Comparison of ENCODE assay signal across 1 cellular context in the genomic region with DNA sequence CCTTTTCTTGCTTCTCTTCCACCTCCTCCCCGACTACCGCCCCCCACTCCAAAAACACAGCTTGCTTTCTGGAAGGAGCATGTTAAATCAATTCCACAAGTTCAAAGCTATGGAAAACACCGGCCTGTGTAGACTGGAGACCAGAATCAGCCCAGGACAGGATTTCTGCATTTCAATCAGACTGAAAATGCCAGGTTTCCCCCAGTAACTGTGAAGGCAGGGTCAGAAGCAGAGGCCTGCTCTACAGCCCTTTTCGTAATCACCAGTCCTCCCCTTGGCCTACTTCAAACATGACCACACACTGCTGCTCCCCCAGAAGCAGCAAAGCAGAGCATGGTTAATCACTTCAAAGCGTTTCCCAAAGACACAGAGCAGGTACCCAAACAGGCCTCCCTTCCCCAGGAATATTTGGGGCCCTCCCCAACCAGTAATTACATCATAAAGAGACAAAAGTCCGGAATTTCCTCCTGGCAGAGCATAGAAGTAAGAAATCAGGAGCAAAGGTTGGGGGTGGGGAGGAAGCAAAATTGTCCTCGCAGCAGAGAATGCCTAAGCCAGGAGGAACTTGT.
TF ChIP-seq lines count a peak whose summit lies in the region.

No MANE protein-coding gene starts in this region.

TF ChIP-seq in HepG2, 621 proteins besides CTCF, POLR2A, EP300 and RAD21 (continued from another document):
- TF ChIP-seq, protein P1, sequence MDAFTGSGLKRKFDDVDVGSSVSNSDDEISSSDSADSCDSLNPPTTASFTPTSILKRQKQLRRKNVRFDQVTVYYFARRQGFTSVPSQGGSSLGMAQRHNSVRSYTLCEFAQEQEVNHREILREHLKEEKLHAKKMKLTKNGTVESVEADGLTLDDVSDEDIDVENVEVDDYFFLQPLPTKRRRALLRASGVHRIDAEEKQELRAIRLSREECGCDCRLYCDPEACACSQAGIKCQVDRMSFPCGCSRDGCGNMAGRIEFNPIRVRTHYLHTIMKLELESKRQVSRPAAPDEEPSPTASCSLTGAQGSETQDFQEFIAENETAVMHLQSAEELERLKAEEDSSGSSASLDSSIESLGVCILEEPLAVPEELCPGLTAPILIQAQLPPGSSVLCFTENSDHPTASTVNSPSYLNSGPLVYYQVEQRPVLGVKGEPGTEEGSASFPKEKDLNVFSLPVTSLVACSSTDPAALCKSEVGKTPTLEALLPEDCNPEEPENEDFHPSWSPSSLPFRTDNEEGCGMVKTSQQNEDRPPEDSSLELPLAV (CRISPR knock-in tag; conservative IDR thresholded peaks at IDR 0.05; ENCODE audit: low read depth), result no peak
- TF ChIP-seq MIXL1 (CRISPR knock-in tag; IDR thresholded peaks at IDR 0.05) (peak; percentile 86), FOSL1 (CRISPR knock-in tag; IDR thresholded peaks at IDR 0.05; ENCODE audit: borderline replicate concordance) (no peak), PCBP1 (IDR thresholded peaks at IDR 0.05; ENCODE audit: borderline replicate concordance, low read depth, low read length) (no peak), RELA (CRISPR knock-in tag; IDR thresholded peaks at IDR 0.05) (no peak), NCOA5 (CRISPR knock-in tag; IDR thresholded peaks at IDR 0.05) (no peak), CREB1 (IDR thresholded peaks at IDR 0.05) (no peak), CREB1 (CRISPR knock-in tag; IDR thresholded peaks at IDR 0.05) (peak; percentile 81), AGO2 (optimal IDR thresholded peaks at IDR 0.05; ENCODE audit: low read depth, low read length) (no peak), ZSCAN25 (CRISPR knock-in tag; IDR thresholded peaks at IDR 0.05) (no peak), ISX (CRISPR knock-in tag; conservative IDR thresholded peaks at IDR 0.05) (no peak), TEAD2 (CRISPR knock-in tag; IDR thresholded peaks at IDR 0.05) (no peak), ZKSCAN8 (CRISPR knock-in tag; IDR thresholded peaks at IDR 0.05; ENCODE audit: borderline replicate concordance) (peak; percentile 74; the same call in 1 of the 2 replicates), MATR3 (CRISPR knock-in tag; IDR thresholded peaks at IDR 0.05) (no peak), NFYB (CRISPR knock-in tag; IDR thresholded peaks at IDR 0.05) (0 out of 2 replicates have a peak, but pooled peaks have one; percentile 16), MLLT10 (CRISPR knock-in tag; IDR thresholded peaks at IDR 0.05) (no peak), ARNTL (CRISPR knock-in tag; IDR thresholded peaks at IDR 0.05) (peak; percentile 76), ZNF383 (CRISPR knock-in tag; IDR thresholded peaks at IDR 0.05; ENCODE audit: borderline replicate concordance) (0 out of 2 replicates have a peak, but pooled peaks have one; percentile 78)
- TF ChIP-seq, protein P2, sequence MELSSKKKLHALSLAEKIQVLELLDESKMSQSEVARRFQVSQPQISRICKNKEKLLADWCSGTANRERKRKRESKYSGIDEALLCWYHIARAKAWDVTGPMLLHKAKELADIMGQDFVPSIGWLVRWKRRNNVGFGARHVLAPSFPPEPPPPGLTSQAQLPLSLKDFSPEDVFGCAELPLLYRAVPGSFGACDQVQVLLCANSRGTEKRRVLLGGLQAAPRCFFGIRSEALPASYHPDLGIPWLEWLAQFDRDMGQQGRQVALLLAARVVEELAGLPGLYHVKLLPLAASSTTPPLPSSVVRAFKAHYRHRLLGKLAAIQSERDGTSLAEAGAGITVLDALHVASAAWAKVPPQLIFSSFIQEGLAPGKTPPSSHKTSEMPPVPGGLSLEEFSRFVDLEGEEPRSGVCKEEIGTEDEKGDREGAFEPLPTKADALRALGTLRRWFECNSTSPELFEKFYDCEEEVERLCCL (CRISPR knock-in tag; IDR thresholded peaks at IDR 0.05; ENCODE audit: borderline replicate concordance), result no peak; the same call in 1 of the 2 replicates
- TF ChIP-seq, protein P3, sequence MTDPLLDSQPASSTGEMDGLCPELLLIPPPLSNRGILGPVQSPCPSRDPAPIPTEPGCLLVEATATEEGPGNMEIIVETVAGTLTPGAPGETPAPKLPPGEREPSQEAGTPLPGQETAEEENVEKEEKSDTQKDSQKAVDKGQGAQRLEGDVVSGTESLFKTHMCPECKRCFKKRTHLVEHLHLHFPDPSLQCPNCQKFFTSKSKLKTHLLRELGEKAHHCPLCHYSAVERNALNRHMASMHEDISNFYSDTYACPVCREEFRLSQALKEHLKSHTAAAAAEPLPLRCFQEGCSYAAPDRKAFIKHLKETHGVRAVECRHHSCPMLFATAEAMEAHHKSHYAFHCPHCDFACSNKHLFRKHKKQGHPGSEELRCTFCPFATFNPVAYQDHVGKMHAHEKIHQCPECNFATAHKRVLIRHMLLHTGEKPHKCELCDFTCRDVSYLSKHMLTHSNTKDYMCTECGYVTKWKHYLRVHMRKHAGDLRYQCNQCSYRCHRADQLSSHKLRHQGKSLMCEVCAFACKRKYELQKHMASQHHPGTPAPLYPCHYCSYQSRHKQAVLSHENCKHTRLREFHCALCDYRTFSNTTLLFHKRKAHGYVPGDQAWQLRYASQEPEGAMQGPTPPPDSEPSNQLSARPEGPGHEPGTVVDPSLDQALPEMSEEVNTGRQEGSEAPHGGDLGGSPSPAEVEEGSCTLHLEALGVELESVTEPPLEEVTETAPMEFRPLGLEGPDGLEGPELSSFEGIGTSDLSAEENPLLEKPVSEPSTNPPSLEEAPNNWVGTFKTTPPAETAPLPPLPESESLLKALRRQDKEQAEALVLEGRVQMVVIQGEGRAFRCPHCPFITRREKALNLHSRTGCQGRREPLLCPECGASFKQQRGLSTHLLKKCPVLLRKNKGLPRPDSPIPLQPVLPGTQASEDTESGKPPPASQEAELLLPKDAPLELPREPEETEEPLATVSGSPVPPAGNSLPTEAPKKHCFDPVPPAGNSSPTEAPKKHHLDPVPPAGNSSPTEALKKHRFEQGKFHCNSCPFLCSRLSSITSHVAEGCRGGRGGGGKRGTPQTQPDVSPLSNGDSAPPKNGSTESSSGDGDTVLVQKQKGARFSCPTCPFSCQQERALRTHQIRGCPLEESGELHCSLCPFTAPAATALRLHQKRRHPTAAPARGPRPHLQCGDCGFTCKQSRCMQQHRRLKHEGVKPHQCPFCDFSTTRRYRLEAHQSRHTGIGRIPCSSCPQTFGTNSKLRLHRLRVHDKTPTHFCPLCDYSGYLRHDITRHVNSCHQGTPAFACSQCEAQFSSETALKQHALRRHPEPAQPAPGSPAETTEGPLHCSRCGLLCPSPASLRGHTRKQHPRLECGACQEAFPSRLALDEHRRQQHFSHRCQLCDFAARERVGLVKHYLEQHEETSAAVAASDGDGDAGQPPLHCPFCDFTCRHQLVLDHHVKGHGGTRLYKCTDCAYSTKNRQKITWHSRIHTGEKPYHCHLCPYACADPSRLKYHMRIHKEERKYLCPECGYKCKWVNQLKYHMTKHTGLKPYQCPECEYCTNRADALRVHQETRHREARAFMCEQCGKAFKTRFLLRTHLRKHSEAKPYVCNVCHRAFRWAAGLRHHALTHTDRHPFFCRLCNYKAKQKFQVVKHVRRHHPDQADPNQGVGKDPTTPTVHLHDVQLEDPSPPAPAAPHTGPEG (CRISPR knock-in tag; IDR thresholded peaks at IDR 0.05), result no peak
- TF ChIP-seq, protein P4, sequence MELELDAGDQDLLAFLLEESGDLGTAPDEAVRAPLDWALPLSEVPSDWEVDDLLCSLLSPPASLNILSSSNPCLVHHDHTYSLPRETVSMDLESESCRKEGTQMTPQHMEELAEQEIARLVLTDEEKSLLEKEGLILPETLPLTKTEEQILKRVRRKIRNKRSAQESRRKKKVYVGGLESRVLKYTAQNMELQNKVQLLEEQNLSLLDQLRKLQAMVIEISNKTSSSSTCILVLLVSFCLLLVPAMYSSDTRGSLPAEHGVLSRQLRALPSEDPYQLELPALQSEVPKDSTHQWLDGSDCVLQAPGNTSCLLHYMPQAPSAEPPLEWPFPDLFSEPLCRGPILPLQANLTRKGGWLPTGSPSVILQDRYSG (CRISPR knock-in tag; IDR thresholded peaks at IDR 0.05), result 0 out of 2 replicates have a peak, but pooled peaks have one; percentile 19
- TF ChIP-seq, protein P5, sequence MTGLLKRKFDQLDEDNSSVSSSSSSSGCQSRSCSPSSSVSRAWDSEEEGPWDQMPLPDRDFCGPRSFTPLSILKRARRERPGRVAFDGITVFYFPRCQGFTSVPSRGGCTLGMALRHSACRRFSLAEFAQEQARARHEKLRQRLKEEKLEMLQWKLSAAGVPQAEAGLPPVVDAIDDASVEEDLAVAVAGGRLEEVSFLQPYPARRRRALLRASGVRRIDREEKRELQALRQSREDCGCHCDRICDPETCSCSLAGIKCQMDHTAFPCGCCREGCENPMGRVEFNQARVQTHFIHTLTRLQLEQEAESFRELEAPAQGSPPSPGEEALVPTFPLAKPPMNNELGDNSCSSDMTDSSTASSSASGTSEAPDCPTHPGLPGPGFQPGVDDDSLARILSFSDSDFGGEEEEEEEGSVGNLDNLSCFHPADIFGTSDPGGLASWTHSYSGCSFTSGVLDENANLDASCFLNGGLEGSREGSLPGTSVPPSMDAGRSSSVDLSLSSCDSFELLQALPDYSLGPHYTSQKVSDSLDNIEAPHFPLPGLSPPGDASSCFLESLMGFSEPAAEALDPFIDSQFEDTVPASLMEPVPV (CRISPR knock-in tag; IDR thresholded peaks at IDR 0.05), result no peak; the same call in 1 of the 2 replicates
- TF ChIP-seq, protein P6, sequence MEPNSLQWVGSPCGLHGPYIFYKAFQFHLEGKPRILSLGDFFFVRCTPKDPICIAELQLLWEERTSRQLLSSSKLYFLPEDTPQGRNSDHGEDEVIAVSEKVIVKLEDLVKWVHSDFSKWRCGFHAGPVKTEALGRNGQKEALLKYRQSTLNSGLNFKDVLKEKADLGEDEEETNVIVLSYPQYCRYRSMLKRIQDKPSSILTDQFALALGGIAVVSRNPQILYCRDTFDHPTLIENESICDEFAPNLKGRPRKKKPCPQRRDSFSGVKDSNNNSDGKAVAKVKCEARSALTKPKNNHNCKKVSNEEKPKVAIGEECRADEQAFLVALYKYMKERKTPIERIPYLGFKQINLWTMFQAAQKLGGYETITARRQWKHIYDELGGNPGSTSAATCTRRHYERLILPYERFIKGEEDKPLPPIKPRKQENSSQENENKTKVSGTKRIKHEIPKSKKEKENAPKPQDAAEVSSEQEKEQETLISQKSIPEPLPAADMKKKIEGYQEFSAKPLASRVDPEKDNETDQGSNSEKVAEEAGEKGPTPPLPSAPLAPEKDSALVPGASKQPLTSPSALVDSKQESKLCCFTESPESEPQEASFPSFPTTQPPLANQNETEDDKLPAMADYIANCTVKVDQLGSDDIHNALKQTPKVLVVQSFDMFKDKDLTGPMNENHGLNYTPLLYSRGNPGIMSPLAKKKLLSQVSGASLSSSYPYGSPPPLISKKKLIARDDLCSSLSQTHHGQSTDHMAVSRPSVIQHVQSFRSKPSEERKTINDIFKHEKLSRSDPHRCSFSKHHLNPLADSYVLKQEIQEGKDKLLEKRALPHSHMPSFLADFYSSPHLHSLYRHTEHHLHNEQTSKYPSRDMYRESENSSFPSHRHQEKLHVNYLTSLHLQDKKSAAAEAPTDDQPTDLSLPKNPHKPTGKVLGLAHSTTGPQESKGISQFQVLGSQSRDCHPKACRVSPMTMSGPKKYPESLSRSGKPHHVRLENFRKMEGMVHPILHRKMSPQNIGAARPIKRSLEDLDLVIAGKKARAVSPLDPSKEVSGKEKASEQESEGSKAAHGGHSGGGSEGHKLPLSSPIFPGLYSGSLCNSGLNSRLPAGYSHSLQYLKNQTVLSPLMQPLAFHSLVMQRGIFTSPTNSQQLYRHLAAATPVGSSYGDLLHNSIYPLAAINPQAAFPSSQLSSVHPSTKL (CRISPR knock-in tag; IDR thresholded peaks at IDR 0.05), result peak; percentile 98
- TF ChIP-seq, protein P7, sequence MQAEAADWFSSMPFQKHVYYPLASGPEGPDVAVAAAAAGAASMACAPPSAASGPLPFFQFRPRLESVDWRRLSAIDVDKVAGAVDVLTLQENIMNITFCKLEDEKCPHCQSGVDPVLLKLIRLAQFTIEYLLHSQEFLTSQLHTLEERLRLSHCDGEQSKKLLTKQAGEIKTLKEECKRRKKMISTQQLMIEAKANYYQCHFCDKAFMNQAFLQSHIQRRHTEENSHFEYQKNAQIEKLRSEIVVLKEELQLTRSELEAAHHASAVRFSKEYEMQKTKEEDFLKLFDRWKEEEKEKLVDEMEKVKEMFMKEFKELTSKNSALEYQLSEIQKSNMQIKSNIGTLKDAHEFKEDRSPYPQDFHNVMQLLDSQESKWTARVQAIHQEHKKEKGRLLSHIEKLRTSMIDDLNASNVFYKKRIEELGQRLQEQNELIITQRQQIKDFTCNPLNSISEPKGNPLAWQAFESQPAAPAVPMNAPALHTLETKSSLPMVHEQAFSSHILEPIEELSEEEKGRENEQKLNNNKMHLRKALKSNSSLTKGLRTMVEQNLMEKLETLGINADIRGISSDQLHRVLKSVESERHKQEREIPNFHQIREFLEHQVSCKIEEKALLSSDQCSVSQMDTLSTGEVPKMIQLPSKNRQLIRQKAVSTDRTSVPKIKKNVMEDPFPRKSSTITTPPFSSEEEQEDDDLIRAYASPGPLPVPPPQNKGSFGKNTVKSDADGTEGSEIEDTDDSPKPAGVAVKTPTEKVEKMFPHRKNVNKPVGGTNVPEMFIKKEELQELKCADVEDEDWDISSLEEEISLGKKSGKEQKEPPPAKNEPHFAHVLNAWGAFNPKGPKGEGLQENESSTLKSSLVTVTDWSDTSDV (CRISPR knock-in tag; IDR thresholded peaks at IDR 0.05), result no peak; the same call in 1 of the 2 replicates
